In the genomic region with DNA sequence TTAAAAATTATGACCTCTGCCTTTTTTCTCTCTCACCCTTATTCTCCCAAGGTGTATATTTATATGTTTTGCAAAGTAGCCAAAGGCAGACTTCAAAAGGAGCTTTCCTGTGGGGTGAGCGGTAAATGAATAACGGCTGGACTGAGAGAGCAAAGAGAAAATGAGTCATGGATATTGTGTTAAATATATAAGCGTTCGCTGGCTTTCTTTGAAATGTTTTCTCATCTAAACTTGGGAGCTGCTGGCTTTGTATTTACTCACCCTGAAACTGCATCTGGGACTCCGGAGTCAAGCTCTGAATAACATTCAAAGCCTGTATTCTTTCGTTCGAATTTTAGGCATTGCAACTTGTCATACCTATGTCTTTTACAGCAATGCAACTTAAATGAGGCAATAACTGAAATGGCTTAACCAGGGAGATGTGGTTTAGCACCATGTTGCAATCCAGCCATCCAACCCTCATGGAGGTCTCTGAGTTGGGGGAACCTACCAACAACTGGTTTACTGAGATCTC, we compare ENCODE assay signal across 11 cellular contexts. TPM values are rescaled to one million over a fixed set of nuclear protein-coding genes. Genes with fewer than 3 reads are reported as not detected.
DNase-seq lines count a peak whose midpoint lies in the region; ATAC-seq and TF ChIP-seq lines count a peak whose summit lies in the region.
"Had no signal": no experiment of that assay in that cellular context is flagged by ENCODE, and none has a peak within 500 bp of the region (broad histone marks: within the 10 kb centered on the region; RNA-seq: fewer than 3 reads in every experiment).

No MANE protein-coding gene starts in this region.

- H3K27ac ChIP-seq in osteoblast (ENCODE audit: low read depth, low read length) (peak overlapping the region; percentile 78), substantia nigra (ENCODE audit: low read depth, low read length, poor library complexity, severe bottlenecking) (no peak overlapping the region)
- H3K27ac ChIP-seq: coronary artery had no signal

- H3K9me3 ChIP-seq in osteoblast (ENCODE audit: low read depth, low read length): no peaks in the 10 kb centered on the region

- DNase-seq in EL: peak; percentile 40
- DNase-seq in NOMO-1 treated with DMSO at 0.1 percent for 48 hours (lab: John Stamatoyannopoulos, UW; ENCODE audit: unreplicated experiment): peak; percentile 89
- DNase-seq in astrocyte of the spinal cord (ENCODE audit: low read depth, low spot score): peak; percentile 86
- DNase-seq in osteoblast (ENCODE audit: insufficient read length, low spot score, missing footprints): peak; percentile 43
- DNase-seq in NCI-H128 (lab: John Stamatoyannopoulos, UW; ENCODE audit: unreplicated experiment): no peak
- DNase-seq in substantia nigra (lab: John Stamatoyannopoulos, UW): no peak
- DNase-seq: activated CD4-positive, alpha-beta T cell treated with anti-CD3 and anti-CD28 coated beads for 48 hours; occipital lobe had no signal

- H3K4me3 ChIP-seq in astrocyte of the spinal cord (ENCODE audit: low read depth, low read length) (no peak overlapping the region), osteoblast (ENCODE audit: insufficient read depth, low read length) (peak overlapping the region; percentile 30)
- H3K4me3 ChIP-seq: coronary artery had no signal

- peaks cover 40% of the 10 kb centered on the region for H3K79me2 ChIP-seq in osteoblast (ENCODE audit: insufficient read depth, low read length)

- H3K36me3 ChIP-seq in osteoblast (ENCODE audit: insufficient read depth, low read length): peaks cover 3% of the 10 kb centered on the region

- H3K4me1 ChIP-seq in osteoblast (ENCODE audit: insufficient read depth, low read length): peaks cover 49% of the 10 kb centered on the region

- TF ChIP-seq CTCF in astrocyte of the spinal cord (IDR thresholded peaks at IDR 0.05; ENCODE audit: low read depth, low read length): no peak
- no peak for TF ChIP-seq CTCF in osteoblast (IDR thresholded peaks at IDR 0.05; ENCODE audit: extremely low read depth, low read depth, low read length)

- in situ Hi-C loops in astrocyte of the spinal cord (cut with HindIII; ENCODE audit: low sequenced_read_pairs): no loop called here

- ATAC-seq in HG03565 (IDR thresholded peaks at IDR 0.05; ENCODE audit: unreplicated experiment): no peak
- ATAC-seq in GM21423 (IDR thresholded peaks at IDR 0.05; ENCODE audit: unreplicated experiment): no peak

- no peaks in the 10 kb centered on the region for H4K20me1 ChIP-seq in osteoblast (ENCODE audit: insufficient read depth, low read length)

- no peaks in the 10 kb centered on the region for H3K27me3 ChIP-seq in osteoblast (ENCODE audit: insufficient read depth, low read length)

- H2AFZ ChIP-seq in osteoblast (ENCODE audit: low read length): peak overlapping the region; percentile 28

- H3K4me2 ChIP-seq in osteoblast (ENCODE audit: insufficient read depth, low read length): peak overlapping the region; percentile 78

RNA-seq across cellular contexts. Expression of a gene that starts 32.0 kb away (rescaled TPM):
- 44.2 and 48.5 TPM in 2 replicates for total RNA-seq in osteoblast

Comparison
In these comparisons a context has a peak if more than half of its experiments do, and no peak if none do; other contexts are left out.
1. DNase-seq: peak in EL (single experiment), NOMO-1 treated with DMSO at 0.1 percent for 48 hours (single experiment), astrocyte of the spinal cord (single experiment) and osteoblast (single experiment); none in NCI-H128 (single experiment) and substantia nigra (0 of 49).